ENCODE assay signal across 8 cellular contexts in the genomic region with DNA sequence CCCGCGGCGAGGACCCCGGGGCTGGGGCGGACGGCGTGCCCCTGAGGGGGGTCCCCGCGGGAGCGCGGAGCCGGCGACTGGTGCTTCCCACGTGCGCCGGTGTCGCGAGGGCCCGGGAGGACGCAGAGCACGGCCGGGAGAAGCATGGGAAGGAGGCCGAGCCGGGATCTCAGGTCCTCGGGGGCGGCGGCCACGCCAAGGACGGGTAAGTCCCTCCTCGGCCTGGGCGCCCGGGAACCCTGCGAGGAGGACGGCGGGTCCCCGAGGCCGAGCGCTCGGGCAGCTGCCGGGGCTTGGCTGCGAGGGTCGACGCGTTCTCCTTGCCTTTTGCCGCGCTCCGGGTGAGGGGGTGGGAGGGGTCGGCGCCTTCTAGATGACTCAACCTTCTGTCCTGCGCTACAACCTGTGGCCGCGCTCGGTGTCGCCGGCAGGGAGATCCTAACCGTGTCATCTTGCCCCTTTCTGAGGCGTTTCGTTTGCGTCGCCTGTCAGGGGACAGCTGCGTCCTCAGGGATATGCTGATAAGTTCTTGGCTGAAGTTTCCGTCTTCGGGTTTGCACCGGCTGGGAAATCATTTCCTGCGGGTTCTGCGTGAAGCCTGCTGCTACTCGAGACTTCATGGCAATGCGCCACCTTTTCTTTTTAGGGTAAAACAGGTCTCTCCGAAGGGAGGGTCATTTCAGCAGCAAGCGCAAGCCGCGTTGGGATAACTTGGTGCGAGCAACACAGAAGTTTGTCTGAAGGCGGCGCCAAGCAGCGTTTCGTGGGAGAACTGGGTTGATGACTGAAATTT. TPM values are rescaled to one million over a fixed set of nuclear protein-coding genes. Genes with fewer than 3 reads are reported as not detected.
DNase-seq lines count a peak whose midpoint lies in the region; ATAC-seq and TF ChIP-seq lines count a peak whose summit lies in the region.

No MANE protein-coding gene starts in this region.

- peak; percentile 70 for DNase-seq in BE2C
- peak; percentile 72 to 86 (median 78) for DNase-seq in Peyer's patch
- peak; percentile 90 for DNase-seq in activated effector memory CD4-positive, alpha-beta T cell treated with anti-CD3 and anti-CD28 coated beads, Interleukin-2, amount 50 U/mL, for 16 hours
- DNase-seq in foreskin melanocyte, result peak; percentile 60
- DNase-seq in nucleus accumbens (lab: John Stamatoyannopoulos, UW), result peak in 47 of 56 donors; percentile 13 to 82 (median 51)
- peak; percentile 77 to 87 for DNase-seq in suprapubic skin (ENCODE audit: low spot score in 2 of 2)

- peak; percentile 61 for ATAC-seq in GM18907 (IDR thresholded peaks at IDR 0.05; ENCODE audit: unreplicated experiment)
- peak; percentile 69 for ATAC-seq in HG03175 (IDR thresholded peaks at IDR 0.05; ENCODE audit: unreplicated experiment)

- no peak for TF ChIP-seq POLR2A in Peyer's patch (IDR thresholded peaks at IDR 0.05)
- no peak for TF ChIP-seq POLR2A in suprapubic skin (IDR thresholded peaks at IDR 0.05)

- TF ChIP-seq EP300 in suprapubic skin (IDR thresholded peaks at IDR 0.05), result no peak

- H3K4me1 ChIP-seq in BE2C (no peaks in the 10 kb centered on the region), Peyer's patch (peaks cover 0 to 18% (median 2%) of the 10 kb centered on the region in 4 donors), suprapubic skin (peaks cover 22% of the 10 kb centered on the region)

- TF ChIP-seq CTCF in BE2C (IDR thresholded peaks at IDR 0.05; ENCODE audit: low read depth, low read length) (peak; percentile 58), Peyer's patch (IDR thresholded peaks at IDR 0.05) (peak in 4 of 6 experiments; percentile 24 to 39 (median 34)), suprapubic skin (IDR thresholded peaks at IDR 0.05) (peak in 1 of 2 donors; percentile 28)

- 0% methylated on average over 24 of the region's 77 CpGs for WGBS in suprapubic skin

- no peaks in the 10 kb centered on the region for H3K36me3 ChIP-seq in BE2C
- no peaks in the 10 kb centered on the region for H3K36me3 ChIP-seq in Peyer's patch
- H3K36me3 ChIP-seq in suprapubic skin, result no peaks in the 10 kb centered on the region

- H3K27me3 ChIP-seq in BE2C (no peaks in the 10 kb centered on the region), Peyer's patch (no peaks in the 10 kb centered on the region), suprapubic skin (no peaks in the 10 kb centered on the region)

- H3K4me3 ChIP-seq in BE2C (ENCODE audit: low read depth, low read length) (peak overlapping the region; percentile 77), Peyer's patch (peak overlapping the region; percentile 72 to 96 (median 89)), suprapubic skin (peak overlapping the region; percentile 83)

- H3K9me3 ChIP-seq in BE2C (peaks cover 4% of the 10 kb centered on the region; the same call in 1 of the 2 replicates), Peyer's patch (no peaks in the 10 kb centered on the region), suprapubic skin (no peaks in the 10 kb centered on the region)

- H3K27ac ChIP-seq in Peyer's patch (peak overlapping the region; percentile 90 to 95 (median 93)), suprapubic skin (peak overlapping the region; percentile 93)

RNA-seq across cellular contexts. Expression of gene TASOR2, which starts 0.5 kb away (rescaled TPM):
- 42.1 TPM for polyA plus RNA-seq in BE2C (2012; ENCODE audit: insufficient read depth, insufficient read length, low read depth)
- total RNA-seq in Peyer's patch (100 to 1,000 TPM in 1 of 4 donors, 10 to 100 TPM in 3; 52.8 to 160 (median 80.7) TPM), suprapubic skin (10 to 100 TPM; 49.8 to 78.3 (median 59.9) TPM)

RNA-seq across cellular contexts. Expression of gene ASB13, which starts 18.8 kb away (rescaled TPM):
- polyA plus RNA-seq in BE2C (2012; ENCODE audit: insufficient read depth, insufficient read length, low read depth), result 22.8 TPM
- total RNA-seq in Peyer's patch (10 to 100 TPM; 28.1 to 80.9 (median 61.2) TPM), suprapubic skin (10 to 100 TPM; 11.6 to 18.6 (median 16.5) TPM)

Comparison
In these comparisons a context has a peak if more than half of its experiments do, and no peak if none do; other contexts are left out.
1. Peak in every context shown above with its lines: DNase-seq, ATAC-seq, H3K4me3 ChIP-seq and H3K27ac ChIP-seq.